ENCODE assay signal across 14 cellular contexts in the genomic region with DNA sequence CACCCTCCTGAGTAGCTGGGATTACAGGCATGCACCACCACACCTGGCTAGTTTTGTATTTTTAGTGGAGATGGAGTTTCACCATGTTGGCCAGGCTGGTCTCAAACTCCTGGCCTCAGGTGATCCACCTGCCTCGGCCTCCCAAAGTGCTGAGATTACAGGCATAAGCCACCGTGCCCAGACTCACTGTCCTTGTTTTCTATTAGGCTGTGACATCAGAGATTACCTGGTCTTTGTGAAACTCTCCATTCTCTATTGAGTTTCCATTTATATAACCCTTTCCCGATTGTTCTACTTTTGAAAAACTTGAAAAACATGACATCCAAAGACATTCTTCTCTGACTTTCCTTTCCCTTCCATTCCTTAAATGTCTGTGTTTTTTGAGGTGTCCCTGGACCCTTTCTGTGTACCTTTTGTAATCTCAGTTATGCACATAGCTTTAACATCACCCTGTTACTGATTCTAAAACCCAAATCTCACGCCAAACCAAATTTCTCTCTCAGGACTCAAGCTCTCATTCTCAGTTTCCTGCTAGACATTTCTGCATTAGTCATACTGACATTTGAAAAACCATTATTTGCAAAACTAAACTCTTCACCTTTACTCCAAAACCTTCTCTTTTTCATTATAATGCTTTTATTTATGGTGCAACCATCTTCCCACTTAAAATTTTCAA.
DNase-seq lines count a peak whose midpoint lies in the region; ATAC-seq and TF ChIP-seq lines count a peak whose summit lies in the region.
"Had no signal": no experiment of that assay in that cellular context is flagged by ENCODE, and none has a peak within 500 bp of the region (broad histone marks: within the 10 kb centered on the region; RNA-seq: fewer than 3 reads in every experiment).

No MANE protein-coding gene starts in this region.

- H3K27me3 Mint-ChIP-seq in CD14-positive monocyte (ENCODE audit: low read depth in 3 of 3): no peaks in the 10 kb centered on the region
- H3K27me3 Mint-ChIP-seq: activated CD4-positive, alpha-beta T cell treated with anti-CD3 and anti-CD28 coated beads, Interleukin-2, amount 10 ng/mL, durations not matched to agents 24 days and 14 days had no signal

- H3K27ac Mint-ChIP-seq in CD14-positive monocyte: no peak overlapping the region
- H3K27ac Mint-ChIP-seq: activated CD4-positive, alpha-beta T cell treated with anti-CD3 and anti-CD28 coated beads, Interleukin-2, amount 10 ng/mL, durations not matched to agents 24 days and 14 days had no signal

- TF ChIP-seq CTCF in foreskin fibroblast (IDR thresholded peaks at IDR 0.05; ENCODE audit: low read depth, low read length) (no peak), CD14-positive monocyte (IDR thresholded peaks at IDR 0.05) (no peak)

- DNase-seq in foreskin fibroblast (no peak), CD14-positive monocyte (ENCODE audit: low spot score) (no peak), head of caudate nucleus (no peak)
- no peak for DNase-seq in stimulated activated CD4-positive, alpha-beta T cell treated with anti-CD3 and anti-CD28 coated beads, Interleukin-2, amount 100 ng/mL, for 24 hours
- DNase-seq: activated CD4-positive, alpha-beta T cell treated with anti-CD3 and anti-CD28 coated beads, Interleukin-2, amount 10 ng/mL, durations not matched to agents 24 days and 14 days; activated gamma-delta T cell; PC-9; T-helper 1 cell had no signal

- H3K4me1 Mint-ChIP-seq in CD14-positive monocyte: no peaks in the 10 kb centered on the region

- peaks cover 2 to 12% (median 9%) of the 10 kb centered on the region in 7 donors for H3K9me3 Mint-ChIP-seq in CD14-positive monocyte

- intact Hi-C loops in CD14-positive monocyte (cut with micrococcal nuclease): no loop called here
- intact Hi-C loops in head of caudate nucleus (cut with DNase I): no loop called here

- no peak for TF ChIP-seq POLR2A in GM18505 (IDR thresholded peaks at IDR 0.05; ENCODE audit: borderline replicate concordance, extremely low read depth, insufficient read depth, insufficient read length)

- ATAC-seq in GM18505 (IDR thresholded peaks at IDR 0.05; ENCODE audit: unreplicated experiment) (peak; percentile 78), GM19463 (IDR thresholded peaks at IDR 0.05; ENCODE audit: unreplicated experiment) (peak; percentile 56), HG02763 (IDR thresholded peaks at IDR 0.05; ENCODE audit: unreplicated experiment) (peak; percentile 66), HG03432 (IDR thresholded peaks at IDR 0.05; ENCODE audit: unreplicated experiment) (peak; percentile 84)

- no peak overlapping the region for H3K4me3 ChIP-seq in foreskin fibroblast (ENCODE audit: low read depth in 1 of 2, low read length in 2 of 2)
- H3K4me3 ChIP-seq: lung, PC-9, vagina had no signal

- no peak overlapping the region for H3K4me3 Mint-ChIP-seq in CD14-positive monocyte
- H3K4me3 Mint-ChIP-seq: activated CD4-positive, alpha-beta T cell treated with anti-CD3 and anti-CD28 coated beads, Interleukin-2, amount 10 ng/mL, durations not matched to agents 24 days and 14 days had no signal

- H3K36me3 Mint-ChIP-seq in CD14-positive monocyte: no peaks in the 10 kb centered on the region
